ENCODE assay signal across 8 cellular contexts in the genomic region with DNA sequence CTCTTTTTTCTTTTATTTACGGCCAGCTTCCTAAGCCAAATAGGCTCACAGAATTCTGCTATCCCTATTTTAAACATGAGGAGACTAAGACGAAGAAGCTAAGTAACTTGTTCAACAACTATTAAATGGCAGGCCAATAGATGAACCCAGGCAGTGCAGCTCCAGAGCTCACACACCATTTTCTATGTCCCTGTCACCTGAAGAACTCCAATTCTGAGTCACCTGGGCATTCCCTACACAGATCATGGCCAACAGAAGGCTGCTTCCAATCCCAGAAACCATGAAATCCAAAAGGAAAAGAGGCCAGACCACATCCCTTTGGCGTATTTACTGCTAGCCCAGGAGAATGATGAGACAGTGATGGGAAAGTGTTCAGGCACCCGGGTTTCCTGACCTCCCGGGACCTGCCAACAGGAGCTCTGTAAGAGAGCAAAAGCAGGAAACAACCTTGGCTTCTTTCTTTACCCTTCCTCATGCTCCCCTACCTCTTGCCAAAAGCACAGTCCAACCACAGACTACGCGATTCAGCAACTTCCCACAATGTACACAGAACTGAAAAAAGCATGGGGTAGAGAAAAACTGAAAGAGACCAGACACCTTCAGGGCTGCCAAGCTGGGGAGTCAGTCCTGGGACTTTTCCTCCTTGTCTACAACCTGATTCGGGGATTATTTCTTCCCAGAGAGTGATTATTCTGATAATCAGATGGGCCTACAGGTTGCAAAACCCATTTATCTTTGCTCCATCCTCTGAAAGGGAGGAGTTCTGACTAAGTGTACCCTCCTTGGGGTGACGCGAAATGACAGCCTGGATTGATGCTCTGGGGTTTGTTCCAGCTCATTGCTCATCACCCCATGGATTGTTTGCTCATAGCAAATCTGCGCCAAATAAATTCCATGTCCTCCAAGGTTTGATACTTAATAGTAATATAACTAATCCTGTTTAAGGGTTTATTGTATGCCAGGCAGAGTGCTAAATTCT. TPM values are rescaled to one million over a fixed set of nuclear protein-coding genes. Genes with fewer than 3 reads are reported as not detected.
DNase-seq lines count a peak whose midpoint lies in the region; TF ChIP-seq lines count a peak whose summit lies in the region.

No MANE protein-coding gene starts in this region.

- peak overlapping the region; percentile 58 for H2AFZ ChIP-seq in osteoblast (ENCODE audit: low read length)

- H3K4me3 ChIP-seq in breast epithelium (no peak overlapping the region), osteoblast (ENCODE audit: insufficient read depth, low read length) (no peak overlapping the region)

- TF ChIP-seq POLR2A in breast epithelium (IDR thresholded peaks at IDR 0.05), result no peak

- no peaks in the 10 kb centered on the region for H3K9me3 ChIP-seq in breast epithelium
- no peaks in the 10 kb centered on the region for H3K9me3 ChIP-seq in osteoblast (ENCODE audit: low read depth, low read length)

- peak; percentile 30 for DNase-seq in GM10248 (ENCODE audit: extremely low spot score)
- peak; percentile 80 for DNase-seq in LHCN-M2 (ENCODE audit: low read depth)
- peak in 1 of 2 donors; percentile 37 for DNase-seq in breast epithelium (ENCODE audit: low spot score in 2 of 2)
- peak; percentile 91 for DNase-seq in osteoblast (ENCODE audit: insufficient read length, low spot score, missing footprints)
- DNase-seq in posterior vena cava (ENCODE audit: low spot score), result no peak
- DNase-seq in stimulated activated CD4-positive, alpha-beta T cell treated with anti-CD3 and anti-CD28 coated beads, Interleukin-4, amount 100 ng/mL, for 24 hours, result no peak
- DNase-seq in stimulated activated CD4-positive, alpha-beta T cell treated with anti-CD3 and anti-CD28 coated beads, Interleukin-15, amount 100 ng/mL, for 24 hours, result no peak
- DNase-seq in amniotic stem cell (lab: John Stamatoyannopoulos, UW), result no peak

- peak overlapping the region; percentile 54 to 74 for H3K27ac ChIP-seq in breast epithelium
- H3K27ac ChIP-seq in osteoblast (ENCODE audit: low read depth, low read length), result peak overlapping the region; percentile 91

- H4K20me1 ChIP-seq in osteoblast (ENCODE audit: insufficient read depth, low read length), result no peaks in the 10 kb centered on the region

- no peaks in the 10 kb centered on the region for H3K36me3 ChIP-seq in breast epithelium
- no peaks in the 10 kb centered on the region for H3K36me3 ChIP-seq in osteoblast (ENCODE audit: insufficient read depth, low read length)

- TF ChIP-seq CTCF in GM10248 (IDR thresholded peaks at IDR 0.05; ENCODE audit: control extremely low read depth, extremely low read depth, low read depth, missing control alignments), result no peak
- TF ChIP-seq CTCF in breast epithelium (IDR thresholded peaks at IDR 0.05), result no peak
- no peak for TF ChIP-seq CTCF in osteoblast (IDR thresholded peaks at IDR 0.05; ENCODE audit: extremely low read depth, low read depth, low read length)

- CTCF ChIA-PET in GM10248 (lab: Yijun Ruan, JAX), result interaction anchor here (0.9 to 1.7 kb wide), 4 partner anchors 22 to 467 kb away, joined by 3 to 4 read pairs (median 3); no protein-coding TSS in a partner anchor

- H3K79me2 ChIP-seq in osteoblast (ENCODE audit: insufficient read depth, low read length), result no peaks in the 10 kb centered on the region

- H3K4me1 ChIP-seq in breast epithelium, result no peaks in the 10 kb centered on the region
- peaks cover 16% of the 10 kb centered on the region for H3K4me1 ChIP-seq in osteoblast (ENCODE audit: insufficient read depth, low read length)

- H3K4me2 ChIP-seq in osteoblast (ENCODE audit: insufficient read depth, low read length), result peak overlapping the region; percentile 61

- POLR2A ChIA-PET in GM10248 (lab: Yijun Ruan, JAX), result no interaction called here

- no peaks in the 10 kb centered on the region for H3K27me3 ChIP-seq in breast epithelium
- no peaks in the 10 kb centered on the region for H3K27me3 ChIP-seq in osteoblast (ENCODE audit: insufficient read depth, low read length)

- intact Hi-C loops in breast epithelium (cut with DNase I; ENCODE audit: low total_unique reads), result no loop called here
- intact Hi-C loops in posterior vena cava (cut with DNase I), result loop anchor here in 1 of 2 donors (5.0 kb wide), 1 partner anchor 1825 kb away; no protein-coding TSS in a partner anchor

RNA-seq across cellular contexts. Expression of a gene that starts 47.8 kb away (rescaled TPM):
- total RNA-seq in LHCN-M2 (2014; rRNA removed), result 0.23 and 0.71 TPM in 2 replicates
- 0.17 TPM for polyA plus RNA-seq in LHCN-M2 (2012)
- total RNA-seq in breast epithelium, result 10 to 100 TPM in 1 of 3 donors, 1 to 10 TPM in 1, under 1 TPM in 1; 0.96 to 10.5 (median 2.5) TPM
- 1.4 and 1.5 TPM in 2 replicates for total RNA-seq in osteoblast
- total RNA-seq in posterior vena cava, result 1 to 10 TPM in 1 of 2 donors, under 1 TPM in 1; 0.88 to 1.3 TPM

Comparison
In these comparisons a context has a peak if more than half of its experiments do, and no peak if none do; other contexts are left out.
1. DNase-seq: peak in GM10248 (single experiment), LHCN-M2 (single experiment) and osteoblast (single experiment); none in posterior vena cava (single experiment), stimulated activated CD4-positive, alpha-beta T cell treated with anti-CD3 and anti-CD28 coated beads, Interleukin-4, amount 100 ng/mL, for 24 hours (single experiment), stimulated activated CD4-positive, alpha-beta T cell treated with anti-CD3 and anti-CD28 coated beads, Interleukin-15, amount 100 ng/mL, for 24 hours (single experiment) and amniotic stem cell (single experiment).